ENCODE assay signal across 14 cellular contexts in genomic region chr11:126753990-126754389, GRCh38.
DNase-seq lines count a peak whose midpoint lies in the region; ATAC-seq and TF ChIP-seq lines count a peak whose summit lies in the region.
"Had no signal": no experiment of that assay in that cellular context is flagged by ENCODE, and none has a peak within 500 bp of the region (broad histone marks: within the 10 kb centered on the region; RNA-seq: fewer than 3 reads in every experiment).

No MANE protein-coding gene starts in this region.

- H3K27me3 Mint-ChIP-seq in nephron (ENCODE audit: low read depth) (no peaks in the 10 kb centered on the region), chondrocyte (ENCODE audit: low read depth) (no peaks in the 10 kb centered on the region)

- H3K4me3 Mint-ChIP-seq in nephron (no peak overlapping the region), chondrocyte (ENCODE audit: unreplicated experiment) (no peak overlapping the region)
- H3K4me3 Mint-ChIP-seq: B cell; CD4-positive, alpha-beta T cell; CD8-positive, alpha-beta T cell had no signal

- DNase-seq in SK-N-DZ (ENCODE audit: low spot score): peak; percentile 74
- DNase-seq in NCI-H2196 treated with DMSO at 0.1 percent for 48 hours (lab: John Stamatoyannopoulos, UW; ENCODE audit: unreplicated experiment): no peak
- no peak for DNase-seq in chondrocyte (ENCODE audit: low spot score)
- DNase-seq: AML-193; Caco-2; Calu3; CD4-positive, alpha-beta T cell; CD8-positive, alpha-beta T cell; DMS79 treated with DMSO at 0.1 percent for 48 hours; GF-D8 had no signal

- TF ChIP-seq CTCF in nephron (IDR thresholded peaks at IDR 0.05; ENCODE audit: unreplicated experiment in 3 of 3) (no peak), chondrocyte (IDR thresholded peaks at IDR 0.05) (no peak)

- peaks cover 50% of the 10 kb centered on the region for H3K4me1 Mint-ChIP-seq in nephron
- peaks cover 7% of the 10 kb centered on the region for H3K4me1 Mint-ChIP-seq in chondrocyte (ENCODE audit: low read depth)
- H3K4me1 Mint-ChIP-seq: B cell had no signal

- H3K9me3 Mint-ChIP-seq in nephron (peaks cover 4% of the 10 kb centered on the region), chondrocyte (ENCODE audit: low read depth) (peaks cover 3% of the 10 kb centered on the region)
- H3K9me3 Mint-ChIP-seq: CD4-positive, alpha-beta T cell; CD8-positive, alpha-beta T cell had no signal

- peak; percentile 71 for ATAC-seq in SK-N-SH treated with all-trans-retinoic acid at 6 μM for 48 hours
- ATAC-seq: A549; CD8-positive, alpha-beta T cell had no signal

- H3K36me3 Mint-ChIP-seq in nephron (ENCODE audit: low read depth): peaks cover 9% of the 10 kb centered on the region
- no peaks in the 10 kb centered on the region for H3K36me3 Mint-ChIP-seq in chondrocyte (ENCODE audit: low read depth)
- H3K36me3 Mint-ChIP-seq: CD8-positive, alpha-beta T cell had no signal

- H3K27ac Mint-ChIP-seq in nephron: peak overlapping the region; percentile 55 to 74 (median 58)
- no peak overlapping the region for H3K27ac Mint-ChIP-seq in chondrocyte (ENCODE audit: unreplicated experiment)
- H3K27ac Mint-ChIP-seq: B cell; CD4-positive, alpha-beta T cell; CD8-positive, alpha-beta T cell had no signal

TF ChIP-seq in SK-N-SH treated with all-trans-retinoic acid at 6 μM for 48 hours, 23 proteins besides CTCF, POLR2A, EP300 and RAD21:
- no peak for TF ChIP-seq ZNF565 (CRISPR knock-in tag; conservative IDR thresholded peaks at IDR 0.05; ENCODE audit: low read depth)
- TF ChIP-seq SNAI2 (CRISPR knock-in tag; IDR thresholded peaks at IDR 0.05): 0 out of 2 replicates have a peak, but pooled peaks have one; percentile 33
- no peak for TF ChIP-seq ZFP3 (CRISPR knock-in tag; IDR thresholded peaks at IDR 0.05)
- TF ChIP-seq ARNTL (CRISPR knock-in tag; IDR thresholded peaks at IDR 0.05; ENCODE audit: borderline replicate concordance, low read depth): no peak
- no peak for TF ChIP-seq ZNF8 (CRISPR knock-in tag; IDR thresholded peaks at IDR 0.05)
- peak; percentile 64; the same call in 1 of the 2 replicates for TF ChIP-seq ZC3H10 (CRISPR knock-in tag; IDR thresholded peaks at IDR 0.05)
- TF ChIP-seq ESRRG (CRISPR knock-in tag; IDR thresholded peaks at IDR 0.05): peak; percentile 28; the same call in 1 of the 2 replicates
- TF ChIP-seq CSDC2 (CRISPR knock-in tag; IDR thresholded peaks at IDR 0.05): no peak
- TF ChIP-seq, protein P1, sequence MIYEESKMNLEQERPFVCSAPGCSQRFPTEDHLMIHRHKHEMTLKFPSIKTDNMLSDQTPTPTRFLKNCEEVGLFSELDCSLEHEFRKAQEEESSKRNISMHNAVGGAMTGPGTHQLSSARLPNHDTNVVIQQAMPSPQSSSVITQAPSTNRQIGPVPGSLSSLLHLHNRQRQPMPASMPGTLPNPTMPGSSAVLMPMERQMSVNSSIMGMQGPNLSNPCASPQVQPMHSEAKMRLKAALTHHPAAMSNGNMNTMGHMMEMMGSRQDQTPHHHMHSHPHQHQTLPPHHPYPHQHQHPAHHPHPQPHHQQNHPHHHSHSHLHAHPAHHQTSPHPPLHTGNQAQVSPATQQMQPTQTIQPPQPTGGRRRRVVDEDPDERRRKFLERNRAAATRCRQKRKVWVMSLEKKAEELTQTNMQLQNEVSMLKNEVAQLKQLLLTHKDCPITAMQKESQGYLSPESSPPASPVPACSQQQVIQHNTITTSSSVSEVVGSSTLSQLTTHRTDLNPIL (CRISPR knock-in tag; IDR thresholded peaks at IDR 0.05; ENCODE audit: low read depth): 0 out of 2 replicates have a peak, but pooled peaks have one; percentile 64
- TF ChIP-seq TCF4 (CRISPR knock-in tag; IDR thresholded peaks at IDR 0.05; ENCODE audit: borderline replicate concordance): peak; percentile 93
- no peak for TF ChIP-seq ZFP30 (CRISPR knock-in tag; IDR thresholded peaks at IDR 0.05)
- no peak for TF ChIP-seq GLIS3 (CRISPR knock-in tag; IDR thresholded peaks at IDR 0.05)
- TF ChIP-seq PATZ1 (CRISPR knock-in tag; IDR thresholded peaks at IDR 0.05; ENCODE audit: borderline replicate concordance): 0 out of 2 replicates have a peak, but pooled peaks have one; percentile 36
- no peak for TF ChIP-seq PPARA (CRISPR knock-in tag; IDR thresholded peaks at IDR 0.05; ENCODE audit: borderline replicate concordance)
- TF ChIP-seq ISL1 (CRISPR knock-in tag; IDR thresholded peaks at IDR 0.05): peak; percentile 90
- TF ChIP-seq TOX (CRISPR knock-in tag; IDR thresholded peaks at IDR 0.05; ENCODE audit: borderline replicate concordance): no peak
